In genomic region chr12:27013606-27014084, GRCh38 we compare ENCODE assay signal across 8 cellular contexts. TPM values are rescaled to one million over a fixed set of nuclear protein-coding genes. Genes with fewer than 3 reads are reported as not detected.
DNase-seq lines count a peak whose midpoint lies in the region; FAIRE-seq and TF ChIP-seq lines count a peak whose summit lies in the region.

No MANE protein-coding gene starts in this region.

- H3K9me3 Mint-ChIP-seq in activated CD4-positive, alpha-beta T cell treated with anti-CD3 and anti-CD28 coated beads, Interleukin-2, amount 10 ng/mL, durations not matched to agents 7 days and 5 days: no peaks in the 10 kb centered on the region
- no peaks in the 10 kb centered on the region for H3K9me3 Mint-ChIP-seq in astrocyte (ENCODE audit: unreplicated experiment)

- H3K27me3 ChIP-seq in H7 (ENCODE audit: control insufficient read depth, insufficient read depth, low read length): no peaks in the 10 kb centered on the region
- H3K27me3 ChIP-seq in astrocyte (ENCODE audit: insufficient read depth, low read length): no peaks in the 10 kb centered on the region
- no peaks in the 10 kb centered on the region for H3K27me3 ChIP-seq in iPS-20b (ENCODE audit: insufficient read depth, low read length)
- H3K27me3 ChIP-seq in smooth muscle cell (ENCODE audit: low read depth): no peaks in the 10 kb centered on the region

- peaks cover 46% of the 10 kb centered on the region for H3K79me2 ChIP-seq in astrocyte (ENCODE audit: insufficient read depth, low read length)
- peaks cover 22% of the 10 kb centered on the region for H3K79me2 ChIP-seq in smooth muscle cell (ENCODE audit: low read depth)

- H3K27ac ChIP-seq in astrocyte (ENCODE audit: low read depth, low read length) (peak overlapping the region; percentile 24), iPS-20b (ENCODE audit: low read length) (peak overlapping the region; percentile 48), smooth muscle cell (ENCODE audit: low read depth) (peak overlapping the region; percentile 18)

- H3K4me3 ChIP-seq in H7 (ENCODE audit: insufficient read depth, low read depth, low read length): peak overlapping the region; percentile 78
- peak overlapping the region; percentile 91 for H3K4me3 ChIP-seq in astrocyte (ENCODE audit: insufficient read depth, low read depth, low read length)
- H3K4me3 ChIP-seq in iPS-20b (ENCODE audit: low read length): peak overlapping the region; percentile 94
- H3K4me3 ChIP-seq in smooth muscle cell: peak overlapping the region; percentile 84

- H2AFZ ChIP-seq in astrocyte (ENCODE audit: low read depth, low read length) (peak overlapping the region; percentile 87), smooth muscle cell (ENCODE audit: low read depth) (peak overlapping the region; percentile 92)

- H3K9me3 ChIP-seq in astrocyte (ENCODE audit: insufficient read depth, low read depth, low read length) (no peaks in the 10 kb centered on the region), iPS-20b (ENCODE audit: insufficient read depth, low read depth, low read length) (no peaks in the 10 kb centered on the region), smooth muscle cell (replicated peaks; ENCODE audit: low read depth) (no peaks in the 10 kb centered on the region)

- peaks cover 15% of the 10 kb centered on the region for H3K36me3 Mint-ChIP-seq in activated CD4-positive, alpha-beta T cell treated with anti-CD3 and anti-CD28 coated beads, Interleukin-2, amount 10 ng/mL, durations not matched to agents 7 days and 5 days (ENCODE audit: low read depth)
- H3K36me3 Mint-ChIP-seq in astrocyte (ENCODE audit: low read depth, unreplicated experiment): peaks cover 7% of the 10 kb centered on the region

- no peak for FAIRE-seq in astrocyte (lab: Jason Lieb, UNC)

- peak overlapping the region; percentile 94 for H3K4me3 Mint-ChIP-seq in activated CD4-positive, alpha-beta T cell treated with anti-CD3 and anti-CD28 coated beads, Interleukin-2, amount 10 ng/mL, durations not matched to agents 7 days and 5 days
- H3K4me3 Mint-ChIP-seq in astrocyte (ENCODE audit: unreplicated experiment): peak overlapping the region; percentile 99

- H3K36me3 ChIP-seq in H7 (replicated peaks; ENCODE audit: control insufficient read depth, insufficient read depth, low read length) (no peaks in the 10 kb centered on the region), astrocyte (ENCODE audit: insufficient read depth, low read length) (no peaks in the 10 kb centered on the region), iPS-20b (ENCODE audit: insufficient read depth, low read depth, low read length) (no peaks in the 10 kb centered on the region), smooth muscle cell (ENCODE audit: low read depth) (no peaks in the 10 kb centered on the region)

- H3K4me1 Mint-ChIP-seq in activated CD4-positive, alpha-beta T cell treated with anti-CD3 and anti-CD28 coated beads, Interleukin-2, amount 10 ng/mL, durations not matched to agents 7 days and 5 days: peaks cover 59% of the 10 kb centered on the region
- peaks cover 30% of the 10 kb centered on the region for H3K4me1 Mint-ChIP-seq in astrocyte (ENCODE audit: low read depth, unreplicated experiment)

- CTCF ChIA-PET in activated CD4-positive, alpha-beta T cell treated with anti-CD3 and anti-CD28 coated beads, Interleukin-2, amount 10 ng/mL, durations not matched to agents 7 days and 5 days (lab: Charles Lee): interaction anchor here (0.6 to 4.4 kb wide), 24 partner anchors 9 to 898 kb away, joined by 3 to 31 read pairs (median 4); partner anchors contain the start of genes ITPR2 and MED21

- H3K4me1 ChIP-seq in astrocyte (ENCODE audit: insufficient read depth, low read length): peaks cover 11% of the 10 kb centered on the region
- H3K4me1 ChIP-seq in iPS-20b (ENCODE audit: insufficient read depth, low read length): peaks cover 21% of the 10 kb centered on the region
- peaks cover 9% of the 10 kb centered on the region for H3K4me1 ChIP-seq in smooth muscle cell (ENCODE audit: low read depth)

- POLR2A ChIA-PET in activated CD4-positive, alpha-beta T cell treated with anti-CD3 and anti-CD28 coated beads, Interleukin-2, amount 10 ng/mL, durations not matched to agents 7 days and 5 days (lab: Charles Lee): interaction anchor here (0.6 kb wide), 1 partner anchor 96 kb away, joined by 13 read pairs; no protein-coding TSS in a partner anchor

- H4K20me1 ChIP-seq in astrocyte (ENCODE audit: insufficient read depth, low read length) (peaks cover 7% of the 10 kb centered on the region), smooth muscle cell (ENCODE audit: low read depth) (peaks cover 9% of the 10 kb centered on the region)

- H3K9ac ChIP-seq in astrocyte (ENCODE audit: low read length): peak overlapping the region; percentile 86
- H3K9ac ChIP-seq in iPS-20b (ENCODE audit: low read depth, low read length): peak overlapping the region; percentile 85
- H3K9ac ChIP-seq in smooth muscle cell (ENCODE audit: low read depth): peak overlapping the region; percentile 15

- no peak for DNase-seq in activated CD4-positive, alpha-beta T cell treated with anti-CD3 and anti-CD28 coated beads, Interleukin-2, amount 10 ng/mL, durations not matched to agents 7 days and 5 days
- DNase-seq in activated CD4-positive, alpha-beta T cell treated with anti-CD3 and anti-CD28 coated beads for 1 hour: no peak
- no peak for DNase-seq in H7
- peak; percentile 41 for DNase-seq in LoVo (ENCODE audit: low spot score)
- peak; percentile 20 for DNase-seq in astrocyte (ENCODE audit: low read depth)
- DNase-seq in smooth muscle cell (lab: John Stamatoyannopoulos, UW; ENCODE audit: unreplicated experiment): no peak
- DNase-seq in SKM-1 treated with dmso at 0.1 percent for 144 hours (lab: John Stamatoyannopoulos, UW; ENCODE audit: unreplicated experiment): no peak

- no peaks in the 10 kb centered on the region for H3K27me3 Mint-ChIP-seq in activated CD4-positive, alpha-beta T cell treated with anti-CD3 and anti-CD28 coated beads, Interleukin-2, amount 10 ng/mL, durations not matched to agents 7 days and 5 days
- H3K27me3 Mint-ChIP-seq in astrocyte (ENCODE audit: low read depth, unreplicated experiment): no peaks in the 10 kb centered on the region

- WGBS in smooth muscle cell (ENCODE audit: low lambda C conversion rate): 4% methylated on average over 13 of the region's 13 CpGs

- TF ChIP-seq CTCF in astrocyte (IDR thresholded peaks at IDR 0.05; ENCODE audit: insufficient read depth, low read depth, low read length): no peak
- TF ChIP-seq CTCF in smooth muscle cell (IDR thresholded peaks at IDR 0.05; ENCODE audit: borderline replicate concordance, insufficient read depth, poor library complexity, severe bottlenecking): no peak

- H3K4me2 ChIP-seq in astrocyte (ENCODE audit: low read length): peak overlapping the region; percentile 88
- peak overlapping the region; percentile 93 for H3K4me2 ChIP-seq in smooth muscle cell

- H3F3A ChIP-seq in smooth muscle cell (ENCODE audit: low read depth): peaks cover 15% of the 10 kb centered on the region

- peak overlapping the region; percentile 98 for H3K27ac Mint-ChIP-seq in activated CD4-positive, alpha-beta T cell treated with anti-CD3 and anti-CD28 coated beads, Interleukin-2, amount 10 ng/mL, durations not matched to agents 7 days and 5 days
- H3K27ac Mint-ChIP-seq in astrocyte (ENCODE audit: unreplicated experiment): peak overlapping the region; percentile 83

RNA-seq across cellular contexts. Expression of gene TM7SF3, which starts 0.5 kb away (rescaled TPM):
- 10 to 100 TPM; 46.1 to 58.8 TPM for total RNA-seq in activated CD4-positive, alpha-beta T cell treated with anti-CD3 and anti-CD28 coated beads, Interleukin-2, amount 10 ng/mL, durations not matched to agents 7 days and 5 days
- 44.7 and 56.3 TPM in 2 replicates for total RNA-seq in H7 (2014; rRNA removed; shearing (Covaris generic))
- total RNA-seq in astrocyte (93.2 and 104 TPM in 2 replicates), smooth muscle cell (67.4 and 72.6 TPM in 2 replicates)
- 48.2 and 78.0 TPM in 2 replicates for polyA plus RNA-seq in smooth muscle cell

RNA-seq across cellular contexts. Expression of gene MED21, which starts 8.7 kb away (rescaled TPM):
- 10 to 100 TPM; 36.7 to 48.2 TPM for total RNA-seq in activated CD4-positive, alpha-beta T cell treated with anti-CD3 and anti-CD28 coated beads, Interleukin-2, amount 10 ng/mL, durations not matched to agents 7 days and 5 days
- 35.2 and 43.2 TPM in 2 replicates for total RNA-seq in H7 (2014; rRNA removed; shearing (Covaris generic))
- total RNA-seq in astrocyte (44.8 and 47.3 TPM in 2 replicates), smooth muscle cell (78.2 and 82.5 TPM in 2 replicates)
- polyA plus RNA-seq in smooth muscle cell: 34.4 and 38.2 TPM in 2 replicates

Comparison
In these comparisons a context has a peak if more than half of its experiments do, and no peak if none do; other contexts are left out.
1. DNase-seq: peak in LoVo (single experiment) and astrocyte (single experiment); none in activated CD4-positive, alpha-beta T cell treated with anti-CD3 and anti-CD28 coated beads, Interleukin-2, amount 10 ng/mL, durations not matched to agents 7 days and 5 days (single experiment), activated CD4-positive, alpha-beta T cell treated with anti-CD3 and anti-CD28 coated beads for 1 hour (single experiment), H7 (single experiment), smooth muscle cell (single experiment) and SKM-1 treated with dmso at 0.1 percent for 144 hours (single experiment).
2. H3K9ac ChIP-seq: peak in every context shown above with its lines; median percentile 86 in astrocyte; 85 in iPS-20b; 15 in smooth muscle cell.
3. Peak in every context shown above with its lines, with median percentiles within 50 percentile points of each other: H3K4me3 ChIP-seq and H3K27ac ChIP-seq.